8 cellular contexts compared by ENCODE assay signal in genomic region chr6:138109042-138109997, GRCh38. TPM values are rescaled to one million over a fixed set of nuclear protein-coding genes. Genes with fewer than 3 reads are reported as not detected.
DNase-seq lines count a peak whose midpoint lies in the region; ATAC-seq and TF ChIP-seq lines count a peak whose summit lies in the region.

No MANE protein-coding gene starts in this region.

- peak; percentile 39 for DNase-seq in NCI-H1092 treated with DMSO at 0.1 percent for 48 hours (lab: John Stamatoyannopoulos, UW)
- peak; percentile 64 for DNase-seq in T follicular helper cell (ENCODE audit: low read depth)
- peak; percentile 54 for DNase-seq in activated naive CD8-positive, alpha-beta T cell treated with anti-CD3 and anti-CD28 coated beads, Interleukin-2, amount 50 U/mL, for 16 hours (ENCODE audit: low read depth, low spot score)
- DNase-seq in left cardiac atrium = peak; percentile 58
- DNase-seq in sigmoid colon = peak; percentile 80

- no peak for TF ChIP-seq POLR2A in sigmoid colon (IDR thresholded peaks at IDR 0.05)

- ATAC-seq in GM19467 (IDR thresholded peaks at IDR 0.05; ENCODE audit: unreplicated experiment) = peak; percentile 58
- no peak for ATAC-seq in left cardiac atrium
- no peak for ATAC-seq in HG02571 (IDR thresholded peaks at IDR 0.05; ENCODE audit: unreplicated experiment)

- no peak for TF ChIP-seq EP300 in sigmoid colon (IDR thresholded peaks at IDR 0.05)

- H3K27ac ChIP-seq in C4-2B (no peak overlapping the region), sigmoid colon (peak overlapping the region; percentile 82 to 92 (median 88))

- TF ChIP-seq CTCF in C4-2B (conservative IDR thresholded peaks at IDR 0.05) = peak; percentile 95
- TF ChIP-seq CTCF in sigmoid colon (IDR thresholded peaks at IDR 0.05) = peak; percentile 90 to 97 (median 94)

- intact Hi-C loops in left cardiac atrium (cut with DNase I) (loop anchor here in 1 of 2 donors (1.0 to 10.0 kb wide), 3 partner anchors 107 to 405 kb away; partner anchors contain the start of gene HEBP2), sigmoid colon (cut with DNase I) (loop anchor here (1.0 to 10.0 kb wide), 4 partner anchors 108 to 663 kb away; partner anchors contain the start of gene CCDC28A)

- H3K4me1 ChIP-seq in sigmoid colon = peaks cover 0 to 31% (median 24%) of the 10 kb centered on the region in 4 donors

- H3K27me3 ChIP-seq in sigmoid colon = no peaks in the 10 kb centered on the region

- H3K9me3 ChIP-seq in sigmoid colon = no peaks in the 10 kb centered on the region

- H3K36me3 ChIP-seq in sigmoid colon = no peaks in the 10 kb centered on the region

- WGBS in sigmoid colon, 2 donors = 15 to 43% methylated on average over 7 of the region's 7 CpGs

- no peak overlapping the region for H3K4me3 ChIP-seq in sigmoid colon

RNA-seq across cellular contexts. Expression of gene PERP, which starts 2.1 kb away (rescaled TPM):
- total RNA-seq in left cardiac atrium (10 to 100 TPM; 36.7 to 45.6 TPM), sigmoid colon (10 to 100 TPM; 35.0 to 41.4 (median 37.1) TPM)
- polyA plus RNA-seq in sigmoid colon = 10 to 100 TPM; 21.7 to 43.7 (median 31.8) TPM

RNA-seq across cellular contexts. Expression of gene ARFGEF3, which starts 52.4 kb away (rescaled TPM):
- 1 to 10 TPM; 1.4 to 2.7 TPM for total RNA-seq in left cardiac atrium
- 1 to 10 TPM; 1.5 to 3.6 (median 2.8) TPM for total RNA-seq in sigmoid colon
- polyA plus RNA-seq in sigmoid colon = 1 to 10 TPM; 3.5 to 5.2 (median 3.6) TPM
